In the genomic region with DNA sequence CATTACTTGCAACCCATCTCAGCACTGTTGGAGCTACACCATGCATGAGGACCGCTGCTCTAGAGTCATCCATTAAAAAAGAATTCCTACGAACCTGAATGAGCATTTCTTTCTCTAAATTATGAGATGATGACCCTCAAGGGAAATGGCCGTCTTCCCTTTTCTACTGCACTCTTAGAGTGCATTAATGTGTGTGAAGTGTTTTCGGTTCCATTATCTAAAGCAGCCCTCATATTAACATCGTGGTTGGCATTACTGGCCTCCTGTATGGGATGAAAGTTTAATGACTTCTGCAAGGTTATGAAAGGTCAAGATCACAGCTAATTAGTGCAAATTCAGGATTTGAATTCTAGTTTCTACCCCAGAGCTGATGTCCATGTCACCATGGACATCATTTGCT, we compare ENCODE assay signal across 27 cellular contexts. TPM values are rescaled to one million over a fixed set of nuclear protein-coding genes. Genes with fewer than 3 reads are reported as not detected.
A peak's percentile ranks its signal among the peaks of the same experiment; 100 is the strongest.
DNase-seq lines count a peak whose midpoint lies in the region; ATAC-seq, FAIRE-seq and TF ChIP-seq lines count a peak whose summit lies in the region.
"Had no signal": no experiment of that assay in that cellular context is flagged by ENCODE, and none has a peak within 500 bp of the region (broad histone marks: within the 10 kb centered on the region; RNA-seq: fewer than 3 reads in every experiment).

No MANE protein-coding gene starts in this region.

- H3K79me2 ChIP-seq in GM23248 (ENCODE audit: insufficient read depth) = peaks cover 100% of the 10 kb centered on the region
- peaks cover 99% of the 10 kb centered on the region for H3K79me2 ChIP-seq in keratinocyte (ENCODE audit: control insufficient read depth, insufficient read depth, low read length)

- H3F3A ChIP-seq in GM23248 (ENCODE audit: insufficient read depth) = peaks cover 95% of the 10 kb centered on the region

- H3K4me3 ChIP-seq in GM23248 (no peak overlapping the region), keratinocyte (ENCODE audit: control insufficient read depth in 2 of 3, extremely low read depth in 1 of 3, insufficient read depth in 2 of 3, low read depth in 1 of 3, low read length in 3 of 3) (no peak overlapping the region), suprapubic skin (no peak overlapping the region)
- H3K4me3 ChIP-seq: esophagus squamous epithelium, gastroesophageal sphincter, lung, spleen had no signal

- dilution Hi-C loops in keratinocyte (cut with MboI; ENCODE audit: extremely low pct_ligation_motif_present, low sequenced_read_pairs) = no loop called here

- no peak for FAIRE-seq in keratinocyte (lab: Jason Lieb, UNC)
- FAIRE-seq: H1, HepG2 had no signal

- peaks cover 50% of the 10 kb centered on the region for H3K36me3 Mint-ChIP-seq in activated CD4-positive, alpha-beta memory T cell treated with anti-CD3 and anti-CD28 coated beads for 36 hours
- peaks cover 90% of the 10 kb centered on the region for H3K36me3 Mint-ChIP-seq in activated CD4-positive, alpha-beta memory T cell treated with anti-CD3 and anti-CD28 coated beads, Interleukin-2, amount 10 ng/mL, durations not matched to agents 7 days and 5 days (ENCODE audit: low read depth)
- H3K36me3 Mint-ChIP-seq in T-helper 17 cell (ENCODE audit: low read depth) = peaks cover 20% of the 10 kb centered on the region
- H3K36me3 Mint-ChIP-seq: type B pancreatic cell had no signal

- H3K4me1 Mint-ChIP-seq in activated CD4-positive, alpha-beta memory T cell treated with anti-CD3 and anti-CD28 coated beads for 36 hours (ENCODE audit: low read depth) = peaks cover 98% of the 10 kb centered on the region
- peaks cover 95% of the 10 kb centered on the region for H3K4me1 Mint-ChIP-seq in activated CD4-positive, alpha-beta memory T cell treated with anti-CD3 and anti-CD28 coated beads, Interleukin-2, amount 10 ng/mL, durations not matched to agents 7 days and 5 days
- peaks cover 86% of the 10 kb centered on the region for H3K4me1 Mint-ChIP-seq in T-helper 17 cell

- H3K27me3 ChIP-seq in GM23248 (replicated peaks; ENCODE audit: insufficient read depth) (no peaks in the 10 kb centered on the region), keratinocyte (ENCODE audit: control insufficient read depth, extremely low read depth, insufficient read depth, low read length) (no peaks in the 10 kb centered on the region), suprapubic skin (no peaks in the 10 kb centered on the region)
- H3K27me3 ChIP-seq: esophagus squamous epithelium, gastroesophageal sphincter, spleen had no signal

- 74 to 77% methylated on average over 5 of the region's 5 CpGs for WGBS in GM23248 (ENCODE audit: low coverage in 1 of 2, low lambda C conversion rate in 2 of 2, missing lambda C conversion rate in 2 of 2), 2 experiments
- 83% methylated on average over 5 of the region's 5 CpGs for WGBS in suprapubic skin

- TF ChIP-seq CTCF in keratinocyte (optimal IDR thresholded peaks at IDR 0.05 in 1 of 3, IDR thresholded peaks at IDR 0.05 in 1 of 3, conservative IDR thresholded peaks at IDR 0.05 in 1 of 3; ENCODE audit: extremely low read depth in 1 of 3, insufficient read depth in 2 of 3, low read length in 3 of 3) = no peak
- no peak for TF ChIP-seq CTCF in suprapubic skin (IDR thresholded peaks at IDR 0.05)

- peaks cover 37% of the 10 kb centered on the region for H4K20me1 ChIP-seq in GM23248 (ENCODE audit: insufficient read depth)
- H4K20me1 ChIP-seq in keratinocyte (ENCODE audit: control insufficient read depth, extremely low read depth, insufficient read depth, low read length) = peaks cover 41% of the 10 kb centered on the region

- no peak for ATAC-seq in T-helper 17 cell
- ATAC-seq: activated naive CD4-positive, alpha-beta T cell treated with anti-CD3 and anti-CD28 coated beads, Interleukin-2, amount 50 U/mL, for 72 hours; gastroesophageal sphincter; HepG2 had no signal

- no peak for TF ChIP-seq EP300 in suprapubic skin (IDR thresholded peaks at IDR 0.05)

- H3K27ac ChIP-seq in GM23248 (0 out of 2 replicates have a peak overlapping the region, but pooled peaks have one; percentile 7), keratinocyte (ENCODE audit: control insufficient read depth, insufficient read depth, low read length) (no peak overlapping the region), suprapubic skin (no peak overlapping the region)

- H3K4me1 ChIP-seq in GM23248 (ENCODE audit: insufficient read depth) = peaks cover 77% of the 10 kb centered on the region
- H3K4me1 ChIP-seq in keratinocyte (ENCODE audit: control insufficient read depth, extremely low read depth, insufficient read depth, low read length) = peaks cover 94% of the 10 kb centered on the region
- H3K4me1 ChIP-seq in suprapubic skin = peaks cover 99% of the 10 kb centered on the region

- H2AFZ ChIP-seq in GM23248 (no peak overlapping the region), keratinocyte (ENCODE audit: control insufficient read depth, low read length) (no peak overlapping the region)

- peaks cover 5% of the 10 kb centered on the region for H3K9me1 ChIP-seq in keratinocyte (ENCODE audit: control insufficient read depth, extremely low read depth, insufficient read depth, low read length)

- H3K9me3 ChIP-seq in GM23248 (ENCODE audit: low read depth) (no peaks in the 10 kb centered on the region), T-helper 17 cell (ENCODE audit: control insufficient read depth, low read length, poor library complexity, severe bottlenecking) (no peaks in the 10 kb centered on the region), keratinocyte (ENCODE audit: control insufficient read depth, low read depth, low read length) (no peaks in the 10 kb centered on the region), suprapubic skin (no peaks in the 10 kb centered on the region)
- H3K9me3 ChIP-seq: esophagus squamous epithelium, gastroesophageal sphincter, spleen had no signal

- no peak overlapping the region for H3K4me3 Mint-ChIP-seq in activated CD4-positive, alpha-beta memory T cell treated with anti-CD3 and anti-CD28 coated beads for 36 hours
- no peak overlapping the region for H3K4me3 Mint-ChIP-seq in activated CD4-positive, alpha-beta memory T cell treated with anti-CD3 and anti-CD28 coated beads, Interleukin-2, amount 10 ng/mL, durations not matched to agents 7 days and 5 days
- peak overlapping the region; percentile 5 for H3K4me3 Mint-ChIP-seq in T-helper 17 cell
- H3K4me3 Mint-ChIP-seq: type B pancreatic cell had no signal

- H3K9me2 ChIP-seq in GM23248 (ENCODE audit: insufficient read depth) = no peaks in the 10 kb centered on the region

- H3K4me2 ChIP-seq in GM23248 (ENCODE audit: unreplicated experiment) = no peak overlapping the region
- peak overlapping the region; percentile 12 for H3K4me2 ChIP-seq in keratinocyte (ENCODE audit: control insufficient read depth, extremely low read depth, insufficient read depth, low read depth, low read length)

- peaks cover 52% of the 10 kb centered on the region for H3K36me3 ChIP-seq in GM23248 (ENCODE audit: low read depth)
- H3K36me3 ChIP-seq in keratinocyte (ENCODE audit: control insufficient read depth in 2 of 2, extremely low read depth in 1 of 2, insufficient read depth in 2 of 2, low read length in 2 of 2) = peaks cover 24 to 52% of the 10 kb centered on the region in 2 experiments
- H3K36me3 ChIP-seq in suprapubic skin = no peaks in the 10 kb centered on the region
- H3K36me3 ChIP-seq: gastroesophageal sphincter had no signal

- H3K9ac ChIP-seq in GM23248 = no peak overlapping the region
- H3K9ac ChIP-seq in keratinocyte (ENCODE audit: control insufficient read depth, extremely low read depth, insufficient read depth, low read length) = no peak overlapping the region

- CTCF ChIA-PET in activated CD4-positive, alpha-beta memory T cell treated with anti-CD3 and anti-CD28 coated beads for 36 hours (lab: Charles Lee) = interaction anchor here (0.7 to 2.7 kb wide), 6 partner anchors 8 to 229 kb away, joined by 3 to 14 read pairs (median 6); no protein-coding TSS in a partner anchor
- CTCF ChIA-PET in activated CD4-positive, alpha-beta memory T cell treated with anti-CD3 and anti-CD28 coated beads, Interleukin-2, amount 10 ng/mL, durations not matched to agents 7 days and 5 days (lab: Charles Lee) = interaction anchor here (1.3 to 2.3 kb wide), 2 partner anchors 9 to 111 kb away, joined by 4 to 12 read pairs; no protein-coding TSS in a partner anchor

- H3K9me3 Mint-ChIP-seq in activated CD4-positive, alpha-beta memory T cell treated with anti-CD3 and anti-CD28 coated beads for 36 hours = no peaks in the 10 kb centered on the region
- H3K9me3 Mint-ChIP-seq in activated CD4-positive, alpha-beta memory T cell treated with anti-CD3 and anti-CD28 coated beads, Interleukin-2, amount 10 ng/mL, durations not matched to agents 7 days and 5 days = peaks cover 13% of the 10 kb centered on the region

- TF ChIP-seq POLR2A in suprapubic skin (IDR thresholded peaks at IDR 0.05) = no peak

- in situ Hi-C loops in GM23248 (cut with MboI) = no loop called here

- no peak for DNase-seq in activated CD4-positive, alpha-beta memory T cell treated with anti-CD3 and anti-CD28 coated beads for 36 hours
- DNase-seq in activated CD4-positive, alpha-beta memory T cell treated with anti-CD3 and anti-CD28 coated beads, Interleukin-2, amount 10 ng/mL, durations not matched to agents 7 days and 5 days = no peak
- DNase-seq in GM23248 (no peak), T-helper 17 cell (no peak), keratinocyte (ENCODE audit: low read depth, low spot score) (no peak), posterior vena cava (ENCODE audit: low spot score) (no peak), suprapubic skin (ENCODE audit: low spot score in 2 of 2) (no peak), retina (no peak)
- DNase-seq: activated CD4-positive, alpha-beta T cell treated with anti-CD3 and anti-CD28 coated beads, Interleukin-2, amount 50 U/mL, for 1 hour; AML-193; Calu3; effector CD8-positive, alpha-beta T cell; EL; esophagus squamous epithelium; NCI-H1105 treated with DMSO at 0.1 percent for 48 hours; NCI-H2171; NCI-H524 treated with DMSO at 0.1 percent for 48 hours; nucleus accumbens; spleen; stimulated activated CD4-positive, alpha-beta T cell treated with anti-CD3 and anti-CD28 coated beads, Interleukin-4, amount 100 ng/mL, for 1 hour; T-helper 2 cell had no signal

- no peaks in the 10 kb centered on the region for H3K27me3 Mint-ChIP-seq in activated CD4-positive, alpha-beta memory T cell treated with anti-CD3 and anti-CD28 coated beads for 36 hours
- H3K27me3 Mint-ChIP-seq in activated CD4-positive, alpha-beta memory T cell treated with anti-CD3 and anti-CD28 coated beads, Interleukin-2, amount 10 ng/mL, durations not matched to agents 7 days and 5 days = no peaks in the 10 kb centered on the region
- H3K27me3 Mint-ChIP-seq in T-helper 17 cell = no peaks in the 10 kb centered on the region

- intact Hi-C loops in activated CD4-positive, alpha-beta memory T cell treated with anti-CD3 and anti-CD28 coated beads for 36 hours (cut with micrococcal nuclease) = no loop called here
- intact Hi-C loops in posterior vena cava (cut with DNase I) = no loop called here

- H3K27ac Mint-ChIP-seq in activated CD4-positive, alpha-beta memory T cell treated with anti-CD3 and anti-CD28 coated beads for 36 hours = peak overlapping the region; percentile 42
- H3K27ac Mint-ChIP-seq in activated CD4-positive, alpha-beta memory T cell treated with anti-CD3 and anti-CD28 coated beads, Interleukin-2, amount 10 ng/mL, durations not matched to agents 7 days and 5 days = no peak overlapping the region
- H3K27ac Mint-ChIP-seq in T-helper 17 cell = peak overlapping the region; percentile 99
- H3K27ac Mint-ChIP-seq: type B pancreatic cell had no signal

- POLR2A ChIA-PET in activated CD4-positive, alpha-beta memory T cell treated with anti-CD3 and anti-CD28 coated beads for 36 hours (lab: Charles Lee) = interaction anchor here (2.0 to 3.6 kb wide), 2 partner anchors 10 to 19 kb away, joined by 7 to 14 read pairs; no protein-coding TSS in a partner anchor
- POLR2A ChIA-PET in activated CD4-positive, alpha-beta memory T cell treated with anti-CD3 and anti-CD28 coated beads, Interleukin-2, amount 10 ng/mL, durations not matched to agents 7 days and 5 days (lab: Charles Lee) = interaction anchor here (0.8 to 30.8 kb wide), 5 partner anchors 9 to 115 kb away, joined by 3 to 634 read pairs (median 14); a partner anchor contains a TSS

RNA-seq across cellular contexts. Expression of a gene that starts 16.7 kb away (rescaled TPM):
- total RNA-seq in activated CD4-positive, alpha-beta memory T cell treated with anti-CD3 and anti-CD28 coated beads for 36 hours = 100 to 1,000 TPM; 440 to 442 TPM
- total RNA-seq in activated CD4-positive, alpha-beta memory T cell treated with anti-CD3 and anti-CD28 coated beads, Interleukin-2, amount 10 ng/mL, durations not matched to agents 7 days and 5 days = 100 to 1,000 TPM; 634 to 645 TPM
- total RNA-seq in GM23248 (2014; rRNA removed; shearing (Covaris generic)) = 405 and 506 TPM in 2 replicates
- 519 and 523 TPM in 2 replicates for polyA plus RNA-seq in GM23248 (2016; fragmentation: Nextera tagmentation; extraction: Ambion mirVana)
- 1,000 to 10,000 TPM; 1,118 to 1,497 TPM for total RNA-seq in T-helper 17 cell
- polyA plus RNA-seq in keratinocyte = 1,621 to 2,271 TPM (median 2,038 TPM) in 3 replicates
- polyA plus RNA-seq in keratinocyte (2011; ENCODE audit: low read depth) = 1,899 TPM
- polyA plus RNA-seq in keratinocyte (2011; cell fraction: cytosol; rRNA removed) = 704 and 1,157 TPM in 2 replicates
- 3,164 and 3,631 TPM in 2 replicates for polyA plus RNA-seq in keratinocyte (2011; cell fraction: nucleus; rRNA removed)
- polyA plus RNA-seq in keratinocyte (2012; ENCODE audit: low replicate concordance) = 637 and 1,345 TPM in 2 replicates
- 1,693 to 2,971 TPM (median 2,836 TPM) in 3 replicates for polyA minus RNA-seq in keratinocyte
- polyA minus RNA-seq in keratinocyte (2011; cell fraction: cytosol; rRNA and poly(A)+ RNA removed) = 1,343 TPM
- 2,671 and 5,354 TPM in 2 replicates for polyA minus RNA-seq in keratinocyte (2011; cell fraction: nucleus; rRNA and poly(A)+ RNA removed)
- total RNA-seq in posterior vena cava = 100 to 1,000 TPM; 219 to 562 TPM
- total RNA-seq in suprapubic skin = 1,000 to 10,000 TPM; 1,361 to 2,207 (median 1,502) TPM
